Comparison of ENCODE assay signal across 34 cellular contexts in genomic region chr9:72131206-72131605, GRCh38. TPM values are rescaled to one million over a fixed set of nuclear protein-coding genes. Genes with fewer than 3 reads are reported as not detected.
"Had no signal": no experiment of that assay in that cellular context is flagged by ENCODE, and none has a peak within 500 bp of the region (broad histone marks: within the 10 kb centered on the region; RNA-seq: fewer than 3 reads in every experiment).

No MANE protein-coding gene starts in this region.

- H3K27ac ChIP-seq: ascending aorta, breast epithelium, cardiac muscle cell, colonic mucosa, epithelial cell of prostate, esophagus squamous epithelium, gastroesophageal sphincter, heart right ventricle, VCaP had no signal

- H3K9me3 ChIP-seq: ascending aorta, breast epithelium, colonic mucosa, esophagus squamous epithelium, gastroesophageal sphincter, heart right ventricle had no signal

- H3K27ac Mint-ChIP-seq: activated CD4-positive, alpha-beta memory T cell treated with anti-CD3 and anti-CD28 coated beads, Interleukin-2, amount 10 ng/mL, durations not matched to agents 7 days and 5 days; activated CD4-positive, alpha-beta T cell treated with anti-CD3 and anti-CD28 coated beads, Interleukin-2, amount 10 ng/mL, durations not matched to agents 7 days and 5 days; activated naive CD4-positive, alpha-beta T cell treated with anti-CD3 and anti-CD28 coated beads, Interleukin-2, amount 50 U/mL, for 24 hours; activated naive CD8-positive, alpha-beta T cell treated with anti-CD3 and anti-CD28 coated beads for 36 hours; activated T-cell treated with anti-CD3 and anti-CD28 coated beads, Interleukin-2, amount 50 U/mL, for 24 hours; activated T-cell treated with anti-CD3 and anti-CD28 coated beads, Interleukin-2, amount 50 U/mL, for 72 hours; WTC11 had no signal

- H3K9me3 Mint-ChIP-seq: activated CD4-positive, alpha-beta memory T cell treated with anti-CD3 and anti-CD28 coated beads, Interleukin-2, amount 10 ng/mL, durations not matched to agents 7 days and 5 days; activated CD4-positive, alpha-beta T cell treated with anti-CD3 and anti-CD28 coated beads, Interleukin-2, amount 10 ng/mL, durations not matched to agents 7 days and 5 days; activated naive CD4-positive, alpha-beta T cell treated with anti-CD3 and anti-CD28 coated beads, Interleukin-2, amount 50 U/mL, for 24 hours; activated naive CD8-positive, alpha-beta T cell treated with anti-CD3 and anti-CD28 coated beads for 36 hours; activated T-cell treated with anti-CD3 and anti-CD28 coated beads, Interleukin-2, amount 50 U/mL, for 24 hours; activated T-cell treated with anti-CD3 and anti-CD28 coated beads, Interleukin-2, amount 50 U/mL, for 72 hours; brain; WTC11 had no signal

- H3K4me3 Mint-ChIP-seq: activated CD4-positive, alpha-beta memory T cell treated with anti-CD3 and anti-CD28 coated beads, Interleukin-2, amount 10 ng/mL, durations not matched to agents 7 days and 5 days; activated CD4-positive, alpha-beta T cell treated with anti-CD3 and anti-CD28 coated beads, Interleukin-2, amount 10 ng/mL, durations not matched to agents 7 days and 5 days; activated naive CD4-positive, alpha-beta T cell treated with anti-CD3 and anti-CD28 coated beads, Interleukin-2, amount 50 U/mL, for 24 hours; activated naive CD8-positive, alpha-beta T cell treated with anti-CD3 and anti-CD28 coated beads for 36 hours; activated T-cell treated with anti-CD3 and anti-CD28 coated beads, Interleukin-2, amount 50 U/mL, for 24 hours; activated T-cell treated with anti-CD3 and anti-CD28 coated beads, Interleukin-2, amount 50 U/mL, for 72 hours; brain; WTC11 had no signal

- H3K27me3 Mint-ChIP-seq: activated CD4-positive, alpha-beta memory T cell treated with anti-CD3 and anti-CD28 coated beads, Interleukin-2, amount 10 ng/mL, durations not matched to agents 7 days and 5 days; activated CD4-positive, alpha-beta T cell treated with anti-CD3 and anti-CD28 coated beads, Interleukin-2, amount 10 ng/mL, durations not matched to agents 7 days and 5 days; activated naive CD8-positive, alpha-beta T cell treated with anti-CD3 and anti-CD28 coated beads for 36 hours had no signal

- DNase-seq: activated CD4-positive, alpha-beta memory T cell treated with anti-CD3 and anti-CD28 coated beads, Interleukin-2, amount 10 ng/mL, durations not matched to agents 7 days and 5 days; activated CD4-positive, alpha-beta T cell treated with anti-CD3 and anti-CD28 coated beads for 1 hour; activated CD4-positive, alpha-beta T cell treated with anti-CD3 and anti-CD28 coated beads for 4 hours; activated CD4-positive, alpha-beta T cell treated with anti-CD3 and anti-CD28 coated beads, Interleukin-2, amount 10 ng/mL, durations not matched to agents 7 days and 5 days; activated CD4-positive, alpha-beta T cell treated with anti-CD3 and anti-CD28 coated beads, Interleukin-2, amount 50 U/mL, for 4 hours; activated CD8-positive, alpha-beta memory T cell treated with anti-CD3 and anti-CD28 coated beads, Interleukin-2, amount 50 U/mL, for 48 hours; activated gamma-delta T cell; activated naive CD4-positive, alpha-beta T cell; activated naive CD8-positive, alpha-beta T cell treated with anti-CD3 and anti-CD28 coated beads for 36 hours; activated T-cell treated with anti-CD3 and anti-CD28 coated beads for 4 hours; activated T-cell treated with anti-CD3 and anti-CD28 coated beads, Interleukin-2, amount 50 U/mL, for 24 hours; activated T-cell treated with anti-CD3 and anti-CD28 coated beads, Interleukin-2, amount 50 U/mL, for 72 hours; central memory CD4-positive, alpha-beta T cell; cerebellar nuclear complex; colonic mucosa; effector CD8-positive, alpha-beta T cell; esophagus squamous epithelium; foreskin melanocyte; heart right ventricle; T-helper 2 cell had no signal

- H3K4me3 ChIP-seq: ascending aorta, breast epithelium, cardiac muscle cell, colonic mucosa, esophagus squamous epithelium, gastroesophageal sphincter, heart right ventricle had no signal

- H3K27me3 ChIP-seq: ascending aorta, breast epithelium, cardiac muscle cell, colonic mucosa, esophagus squamous epithelium, gastroesophageal sphincter, heart right ventricle had no signal

- H3K4me1 ChIP-seq: ascending aorta, breast epithelium, colonic mucosa, esophagus squamous epithelium, gastroesophageal sphincter, heart right ventricle had no signal

- H3K36me3 ChIP-seq: ascending aorta, breast epithelium, cardiac muscle cell, colonic mucosa, esophagus squamous epithelium, gastroesophageal sphincter, heart right ventricle had no signal

- H3K36me3 Mint-ChIP-seq: activated naive CD4-positive, alpha-beta T cell treated with anti-CD3 and anti-CD28 coated beads, Interleukin-2, amount 50 U/mL, for 24 hours; activated naive CD8-positive, alpha-beta T cell treated with anti-CD3 and anti-CD28 coated beads for 36 hours; brain; WTC11 had no signal

- H3K4me1 Mint-ChIP-seq: activated CD4-positive, alpha-beta memory T cell treated with anti-CD3 and anti-CD28 coated beads, Interleukin-2, amount 10 ng/mL, durations not matched to agents 7 days and 5 days; activated CD4-positive, alpha-beta T cell treated with anti-CD3 and anti-CD28 coated beads, Interleukin-2, amount 10 ng/mL, durations not matched to agents 7 days and 5 days; activated naive CD4-positive, alpha-beta T cell treated with anti-CD3 and anti-CD28 coated beads, Interleukin-2, amount 50 U/mL, for 24 hours; activated naive CD8-positive, alpha-beta T cell treated with anti-CD3 and anti-CD28 coated beads for 36 hours; brain; WTC11 had no signal

- ATAC-seq: activated T-cell treated with anti-CD3 and anti-CD28 coated beads, Interleukin-2, amount 50 U/mL, for 72 hours; gastroesophageal sphincter; heart right ventricle; WTC11 had no signal

RNA-seq across cellular contexts. Expression of gene GDA, which starts 18.0 kb away (rescaled TPM):
- total RNA-seq: activated CD4-positive, alpha-beta memory T cell treated with anti-CD3 and anti-CD28 coated beads, Interleukin-2, amount 10 ng/mL, durations not matched to agents 7 days and 5 days; activated CD4-positive, alpha-beta T cell treated with anti-CD3 and anti-CD28 coated beads, Interleukin-2, amount 10 ng/mL, durations not matched to agents 7 days and 5 days; activated naive CD8-positive, alpha-beta T cell treated with anti-CD3 and anti-CD28 coated beads for 36 hours; activated T-cell treated with anti-CD3 and anti-CD28 coated beads, Interleukin-2, amount 50 U/mL, for 72 hours; ascending aorta; dermis microvascular lymphatic vessel endothelial cell; endothelial cell of umbilical vein; fibroblast of lung; gastroesophageal sphincter; glomerular endothelial cell; T-helper 1 cell treated with Interleukin-12 subunit alpha and Interleukin-12 subunit beta and Interleukin-4 antibody, amounts not matched to agents 30 ng/mL and 1 ng/mL, for 36 hours had no signal
- polyA plus RNA-seq: endothelial cell of umbilical vein, fibroblast of lung had no signal
